In genomic region chr3:194043516-194043915, GRCh38 we compare ENCODE assay signal across 14 cellular contexts.
DNase-seq lines count a peak whose midpoint lies in the region; ATAC-seq, FAIRE-seq and TF ChIP-seq lines count a peak whose summit lies in the region.
"Had no signal": no experiment of that assay in that cellular context is flagged by ENCODE, and none has a peak within 500 bp of the region (broad histone marks: within the 10 kb centered on the region; RNA-seq: fewer than 3 reads in every experiment).

No MANE protein-coding gene starts in this region.

- CTCF ChIA-PET in endothelial cell of umbilical vein (lab: Charles Lee) = interaction anchor here (0.9 to 1.9 kb wide), 13 partner anchors 9 to 272 kb away, joined by 3 to 13 read pairs (median 5); partner anchors contain the start of gene HES1

- no peak overlapping the region for H3K4me3 ChIP-seq in endothelial cell of umbilical vein (replicated peaks in 1 of 3; ENCODE audit: insufficient read depth in 1 of 3, low read depth in 1 of 3, low read length in 3 of 3)
- H3K4me3 ChIP-seq: left ventricle myocardium inferior had no signal

- peak overlapping the region; percentile 56 for H3K27ac ChIP-seq in endothelial cell of umbilical vein (ENCODE audit: insufficient read depth, low read depth, low read length)
- H3K27ac ChIP-seq: left ventricle myocardium inferior had no signal

- no peak for ATAC-seq in Right ventricle myocardium superior (ENCODE audit: poor library complexity)
- ATAC-seq: right cardiac atrium had no signal

- DNase-seq in EL (peak; percentile 58), NCI-H226 (peak; percentile 40), endothelial cell of umbilical vein (ENCODE audit: low read depth, low spot score) (peak; percentile 77), pulmonary artery endothelial cell (ENCODE audit: low read depth, low spot score) (peak; percentile 24), HuH-7.5 (ENCODE audit: low spot score) (no peak), GM13977 (ENCODE audit: low spot score) (no peak), Right ventricle myocardium superior (no peak)
- no peak for DNase-seq in stimulated activated CD4-positive, alpha-beta T cell treated with anti-CD3 and anti-CD28 coated beads, Interleukin-12 subunit alpha, Interleukin-12 subunit beta, amount 100 ng/mL, for 4 hours
- DNase-seq: activated CD4-positive, alpha-beta T cell treated with anti-CD3 and anti-CD28 coated beads, Interleukin-2, amount 50 U/mL, for 4 hours; CD8-positive, alpha-beta memory T cell; left ventricle myocardium inferior; right cardiac atrium; T-helper 2 cell had no signal

- no peaks in the 10 kb centered on the region for H3K9me1 ChIP-seq in endothelial cell of umbilical vein (replicated peaks; ENCODE audit: control insufficient read depth, extremely low read depth, insufficient read depth, low read length)

- no peaks in the 10 kb centered on the region for H3K9me3 ChIP-seq in endothelial cell of umbilical vein (replicated peaks; ENCODE audit: control insufficient read depth, insufficient read depth, low read length)
- H3K9me3 ChIP-seq: left ventricle myocardium inferior had no signal

- dilution Hi-C loops in endothelial cell of umbilical vein (cut with MboI; ENCODE audit: extremely low pct_ligation_motif_present, low sequenced_read_pairs) = no loop called here

- no peaks in the 10 kb centered on the region for H3K79me2 ChIP-seq in endothelial cell of umbilical vein (ENCODE audit: control insufficient read depth, insufficient read depth, low read length)

- H4K20me1 ChIP-seq in endothelial cell of umbilical vein (replicated peaks; ENCODE audit: control insufficient read depth, extremely low read depth, insufficient read depth, low read length) = no peaks in the 10 kb centered on the region

- no peak overlapping the region for H2AFZ ChIP-seq in endothelial cell of umbilical vein (ENCODE audit: low read depth, low read length)

- no TSS peak for BruUV-seq in endothelial cell of umbilical vein (replicated peaks; lab: Mats Ljungman, UMichigan)

- no peaks in the 10 kb centered on the region for H3K27me3 ChIP-seq in endothelial cell of umbilical vein (ENCODE audit: control insufficient read depth in 2 of 2, insufficient read depth in 2 of 2, low read length in 2 of 2)

- in situ Hi-C loops in GM13977 (cut with MboI; ENCODE audit: low pct_unique_long_range_greater_than_20kb, low sequenced_read_pairs, unreplicated experiment) = no loop called here

- H3K9ac ChIP-seq in endothelial cell of umbilical vein (replicated peaks; ENCODE audit: extremely low read depth, insufficient read depth, low read length) = no peak overlapping the region

- POLR2A ChIA-PET in endothelial cell of umbilical vein (lab: Charles Lee) = interaction anchor here (0.6 to 1.3 kb wide), 2 partner anchors 69 to 228 kb away, joined by 4 to 6 read pairs; no protein-coding TSS in a partner anchor

- TF ChIP-seq POLR2A in endothelial cell of umbilical vein (IDR thresholded peaks at IDR 0.05; ENCODE audit: low read depth, low read length) = no peak

- intact Hi-C loops in endothelial cell of umbilical vein (cut with micrococcal nuclease) (loop anchor here (5.0 kb wide), 1 partner anchor 261 kb away; no protein-coding TSS in a partner anchor), Right ventricle myocardium superior (cut with DNase I) (no loop called here)

- H3K4me1 ChIP-seq in endothelial cell of umbilical vein (ENCODE audit: control insufficient read depth, extremely low read depth, insufficient read depth, low read length) = peaks cover 35% of the 10 kb centered on the region

- H3K4me2 ChIP-seq in endothelial cell of umbilical vein (ENCODE audit: insufficient read depth, low read length) = peak overlapping the region; percentile 15

- no peaks in the 10 kb centered on the region for H3K36me3 ChIP-seq in endothelial cell of umbilical vein (ENCODE audit: control insufficient read depth in 2 of 2, extremely low read depth in 1 of 2, insufficient read depth in 2 of 2, low read length in 2 of 2)
- H3K36me3 ChIP-seq: left ventricle myocardium inferior had no signal

- peak; percentile 96 for FAIRE-seq in endothelial cell of umbilical vein (lab: Jason Lieb, UNC)
- FAIRE-seq: endometrium had no signal

- TF ChIP-seq CTCF in endothelial cell of umbilical vein (IDR thresholded peaks at IDR 0.05; ENCODE audit: extremely low read depth in 1 of 2, insufficient read depth in 1 of 2, low read depth in 1 of 2, low read length in 2 of 2) = no peak
- no peak for TF ChIP-seq CTCF in GM13977 (IDR thresholded peaks at IDR 0.05; ENCODE audit: extremely low read depth, insufficient read depth, missing control alignments)

TF ChIP-seq in endothelial cell of umbilical vein, 7 proteins besides CTCF, POLR2A, EP300 and RAD21:
- TF ChIP-seq POLR2AphosphoS5 (IDR thresholded peaks at IDR 0.05; ENCODE audit: insufficient read depth, low read depth, low read length) = peak; percentile 32
- TF ChIP-seq FOS (IDR thresholded peaks at IDR 0.05; ENCODE audit: borderline replicate concordance, insufficient read depth, low read length) = peak; percentile 73
- TF ChIP-seq JUN (IDR thresholded peaks at IDR 0.05; ENCODE audit: borderline replicate concordance, insufficient read depth, insufficient read length, low read depth) = no peak
- TF ChIP-seq GATA2 (IDR thresholded peaks at IDR 0.05; ENCODE audit: insufficient read depth, insufficient read length, low read depth, low read length) = peak; percentile 20

Comparison
In these comparisons a context has a peak if more than half of its experiments do, and no peak if none do; other contexts are left out.
1. DNase-seq: peak in EL (single experiment), NCI-H226 (single experiment), endothelial cell of umbilical vein (single experiment) and pulmonary artery endothelial cell (single experiment); none in HuH-7.5 (single experiment), stimulated activated CD4-positive, alpha-beta T cell treated with anti-CD3 and anti-CD28 coated beads, Interleukin-12 subunit alpha, Interleukin-12 subunit beta, amount 100 ng/mL, for 4 hours (single experiment), GM13977 (single experiment) and Right ventricle myocardium superior (single experiment).